In genomic region chr4:123976285-123976684, GRCh38 we compare ENCODE assay signal across 13 cellular contexts.
DNase-seq lines count a peak whose midpoint lies in the region; TF ChIP-seq lines count a peak whose summit lies in the region.
"Had no signal": no experiment of that assay in that cellular context is flagged by ENCODE, and none has a peak within 500 bp of the region (broad histone marks: within the 10 kb centered on the region; RNA-seq: fewer than 3 reads in every experiment).

No MANE protein-coding gene starts in this region.

- no peaks in the 10 kb centered on the region; the same call in 1 of the 2 replicates for H3K36me3 ChIP-seq in DOHH2 (ENCODE audit: control insufficient read depth, low read length)
- no peaks in the 10 kb centered on the region for H3K36me3 ChIP-seq in mammary epithelial cell (ENCODE audit: insufficient read depth, low read length)

- peak overlapping the region; percentile 57 for H3K27ac ChIP-seq in DOHH2 (ENCODE audit: low read depth, low read length)
- H3K27ac ChIP-seq in mammary epithelial cell (ENCODE audit: insufficient read depth, low read depth, low read length) = no peak overlapping the region
- H3K27ac ChIP-seq: C4-2B, HL-60 had no signal

- 55% methylated on average over 7 of the region's 7 CpGs for WGBS in mammary epithelial cell (ENCODE audit: low coverage, missing lambda C conversion rate)

- H3K9me3 ChIP-seq in DOHH2 (ENCODE audit: control insufficient read depth, insufficient read depth, low read length) = no peaks in the 10 kb centered on the region; the same call in 1 of the 2 replicates
- no peaks in the 10 kb centered on the region for H3K9me3 ChIP-seq in mammary epithelial cell (replicated peaks; ENCODE audit: insufficient read depth, low read length)

- no peaks in the 10 kb centered on the region for H3K9me2 ChIP-seq in DOHH2 (replicated peaks; ENCODE audit: control insufficient read depth, low read length)

- no peaks in the 10 kb centered on the region for H4K20me1 ChIP-seq in DOHH2 (ENCODE audit: control insufficient read depth, insufficient read depth, low read depth, low read length)
- H4K20me1 ChIP-seq in mammary epithelial cell (ENCODE audit: insufficient read depth, low read length) = no peaks in the 10 kb centered on the region

- peak overlapping the region; percentile 38 for H2AFZ ChIP-seq in mammary epithelial cell (ENCODE audit: low read depth, low read length)

- dilution Hi-C loops in mammary epithelial cell (cut with HindIII; ENCODE audit: low sequenced_read_pairs) = no loop called here

- intact Hi-C loops in mammary epithelial cell (cut with micrococcal nuclease) = no loop called here

- no TSS peak for BruUV-seq in mammary epithelial cell (replicated peaks; lab: Mats Ljungman, UMichigan)

- H3K4me1 ChIP-seq in DOHH2 (ENCODE audit: control insufficient read depth, low read length) = peaks cover 29% of the 10 kb centered on the region
- no peaks in the 10 kb centered on the region for H3K4me1 ChIP-seq in mammary epithelial cell (ENCODE audit: insufficient read depth, low read length)

- in situ Hi-C loops in mammary epithelial cell (cut with MboI; ENCODE audit: low sequenced_read_pairs in 2 of 2) = no loop called here

- 0 out of 2 replicates have a peak overlapping the region, but pooled peaks have one; percentile 10 for H3K4me3 ChIP-seq in DOHH2 (ENCODE audit: low read length)
- H3K4me3 ChIP-seq in mammary epithelial cell (replicated peaks in 1 of 3; ENCODE audit: insufficient read depth in 1 of 3, low read depth in 2 of 3, low read length in 3 of 3) = no peak overlapping the region
- H3K4me3 ChIP-seq: GM12878 had no signal

- no peaks in the 10 kb centered on the region for H3K27me3 ChIP-seq in DOHH2 (ENCODE audit: control insufficient read depth, low read length)
- H3K27me3 ChIP-seq in mammary epithelial cell (ENCODE audit: insufficient read depth, low read length) = no peaks in the 10 kb centered on the region

- no peak overlapping the region for H3K9ac ChIP-seq in mammary epithelial cell (ENCODE audit: insufficient read depth, low read length)

- H3K79me2 ChIP-seq in DOHH2 (ENCODE audit: control insufficient read depth, low read length) (no peaks in the 10 kb centered on the region), mammary epithelial cell (ENCODE audit: insufficient read depth, low read length) (no peaks in the 10 kb centered on the region)

- no peaks in the 10 kb centered on the region for H3F3A ChIP-seq in DOHH2 (ENCODE audit: control insufficient read depth, insufficient read depth)

- CTCF ChIA-PET in mammary epithelial cell (lab: Charles Lee; ENCODE audit: low non-redundant PET) = no interaction called here

- H3K4me2 ChIP-seq in DOHH2 (ENCODE audit: low read length) (peak overlapping the region; percentile 51), mammary epithelial cell (ENCODE audit: insufficient read depth, low read depth, low read length) (no peak overlapping the region)

- DNase-seq in NCI-H1105 (lab: John Stamatoyannopoulos, UW) = peak; percentile 47
- no peak for DNase-seq in mammary epithelial cell
- peak; percentile 58 for DNase-seq in myocyte (ENCODE audit: low read depth)
- DNase-seq in NOMO-1 (lab: John Stamatoyannopoulos, UW; ENCODE audit: unreplicated experiment in 2 of 2) = no peak
- DNase-seq in SW 1271 (lab: John Stamatoyannopoulos, UW) = no peak
- DNase-seq in stimulated activated CD4-positive, alpha-beta T cell treated with anti-CD3 and anti-CD28 coated beads, Interleukin-4, amount 100 ng/mL, for 4 hours = no peak
- no peak for DNase-seq in HUDEP-2 (lab: John Stamatoyannopoulos, UW; ENCODE audit: unreplicated experiment in 76 of 76)
- DNase-seq: activated CD4-positive, CD25-positive, alpha-beta regulatory T cell; H7 had no signal

- no peak for TF ChIP-seq CTCF in DOHH2 (IDR thresholded peaks at IDR 0.05; ENCODE audit: low read depth, low read length, poor library complexity, severe bottlenecking)
- TF ChIP-seq CTCF in mammary epithelial cell (conservative IDR thresholded peaks at IDR 0.05 in 1 of 2, IDR thresholded peaks at IDR 0.05 in 1 of 2; ENCODE audit: extremely low read depth in 1 of 2, insufficient read depth in 1 of 2, low read depth in 1 of 2, low read length in 2 of 2) = no peak

Comparison
In these comparisons a context has a peak if more than half of its experiments do, and no peak if none do; other contexts are left out.
1. DNase-seq: peak in NCI-H1105 (single experiment) and myocyte (single experiment); none in mammary epithelial cell (single experiment), NOMO-1 (0 of 2), SW 1271 (0 of 2), stimulated activated CD4-positive, alpha-beta T cell treated with anti-CD3 and anti-CD28 coated beads, Interleukin-4, amount 100 ng/mL, for 4 hours (0 of 2) and HUDEP-2 (0 of 76).